Comparison of ENCODE assay signal across 8 cellular contexts in genomic region chr13:51286135-51287002, GRCh38. TPM values are rescaled to one million over a fixed set of nuclear protein-coding genes. Genes with fewer than 3 reads are reported as not detected.
A peak's percentile ranks its signal among the peaks of the same experiment; 100 is the strongest.
DNase-seq lines count a peak whose midpoint lies in the region; ATAC-seq, FAIRE-seq and TF ChIP-seq lines count a peak whose summit lies in the region.

No MANE protein-coding gene starts in this region.

- H3K9me3 ChIP-seq in fibroblast of lung (ENCODE audit: control insufficient read depth, insufficient read depth, low read depth, low read length) = no peaks in the 10 kb centered on the region

- no peaks in the 10 kb centered on the region for H3K4me1 ChIP-seq in fibroblast of lung (ENCODE audit: control insufficient read depth, extremely low read depth, insufficient read depth, low read length)

- DNase-seq in HuH-7.5 (ENCODE audit: low spot score) (peak; percentile 50), OCI-M1 (lab: John Stamatoyannopoulos, UW) (peak; percentile 84), fibroblast of lung (ENCODE audit: low read depth in 2 of 2) (peak; percentile 40 to 64), nephron progenitor cell (peak; percentile 85)
- peak; percentile 86 to 87 for DNase-seq in activated T-cell treated with anti-CD3 and anti-CD28 coated beads, Interleukin-2, amount 50 U/mL, for 48 hours
- peak; percentile 54 for DNase-seq in stimulated activated naive CD4-positive, alpha-beta T cell treated with Interleukin-2 at 50 U/mL for 16 hours (lab: John Stamatoyannopoulos, UW)

- H3K9ac ChIP-seq in fibroblast of lung (ENCODE audit: insufficient read depth, low read length) = no peak overlapping the region

- no peaks in the 10 kb centered on the region for H3K27me3 ChIP-seq in fibroblast of lung (ENCODE audit: control insufficient read depth, insufficient read depth, low read length)

- H3K27ac Mint-ChIP-seq in nephron progenitor cell = peak overlapping the region; percentile 45

- no peak overlapping the region for H3K4me2 ChIP-seq in fibroblast of lung (ENCODE audit: extremely low read depth, insufficient read depth, low read length)

- H3K4me3 Mint-ChIP-seq in nephron progenitor cell = no peak overlapping the region

- no peak overlapping the region for H3K27ac ChIP-seq in fibroblast of lung (ENCODE audit: insufficient read depth, low read length)

- TF ChIP-seq CTCF in fibroblast of lung (conservative IDR thresholded peaks at IDR 0.05 in 1 of 2, IDR thresholded peaks at IDR 0.05 in 1 of 2; ENCODE audit: low read depth in 1 of 2, low read length in 2 of 2) (peak; percentile 94 to 96), nephron progenitor cell (IDR thresholded peaks at IDR 0.05) (peak; percentile 91)

- H3K79me2 ChIP-seq in fibroblast of lung (ENCODE audit: control insufficient read depth, insufficient read depth, low read length) = no peaks in the 10 kb centered on the region

- H3K9me3 Mint-ChIP-seq in nephron progenitor cell = no peaks in the 10 kb centered on the region

- peak; percentile 68 for ATAC-seq in GM18520 (IDR thresholded peaks at IDR 0.05; ENCODE audit: unreplicated experiment)

- H2AFZ ChIP-seq in fibroblast of lung (ENCODE audit: low read length) = peak overlapping the region; percentile 40

- H3K36me3 ChIP-seq in fibroblast of lung (ENCODE audit: control insufficient read depth, insufficient read depth, low read length) = no peaks in the 10 kb centered on the region

- FAIRE-seq in A204.1 (lab: Jason Lieb, UNC) = peak; percentile 3

- H3K27me3 Mint-ChIP-seq in nephron progenitor cell (ENCODE audit: low read depth, poor library complexity) = peaks cover 22% of the 10 kb centered on the region

- no peaks in the 10 kb centered on the region for H4K20me1 ChIP-seq in fibroblast of lung (ENCODE audit: control insufficient read depth, extremely low read depth, insufficient read depth, low read length)

- H3K4me1 Mint-ChIP-seq in nephron progenitor cell = peaks cover 9% of the 10 kb centered on the region

- H3K36me3 Mint-ChIP-seq in nephron progenitor cell (ENCODE audit: low read depth) = no peaks in the 10 kb centered on the region

- no peak overlapping the region for H3K4me3 ChIP-seq in fibroblast of lung (replicated peaks in 1 of 4; ENCODE audit: control extremely low read depth in 1 of 4, insufficient read depth in 1 of 4, low read depth in 3 of 4, low read length in 4 of 4)

RNA-seq across cellular contexts. Expression of gene SERPINE3, which starts 53.1 kb away (rescaled TPM):
- not detected in 2 replicates for total RNA-seq in fibroblast of lung
- not detected in 2 replicates for polyA plus RNA-seq in fibroblast of lung
- not detected in 2 replicates for polyA plus RNA-seq in fibroblast of lung (2012)
- polyA minus RNA-seq in fibroblast of lung (ENCODE audit: low replicate concordance) = not detected in 2 replicates
